8 cellular contexts compared by ENCODE assay signal in the genomic region with DNA sequence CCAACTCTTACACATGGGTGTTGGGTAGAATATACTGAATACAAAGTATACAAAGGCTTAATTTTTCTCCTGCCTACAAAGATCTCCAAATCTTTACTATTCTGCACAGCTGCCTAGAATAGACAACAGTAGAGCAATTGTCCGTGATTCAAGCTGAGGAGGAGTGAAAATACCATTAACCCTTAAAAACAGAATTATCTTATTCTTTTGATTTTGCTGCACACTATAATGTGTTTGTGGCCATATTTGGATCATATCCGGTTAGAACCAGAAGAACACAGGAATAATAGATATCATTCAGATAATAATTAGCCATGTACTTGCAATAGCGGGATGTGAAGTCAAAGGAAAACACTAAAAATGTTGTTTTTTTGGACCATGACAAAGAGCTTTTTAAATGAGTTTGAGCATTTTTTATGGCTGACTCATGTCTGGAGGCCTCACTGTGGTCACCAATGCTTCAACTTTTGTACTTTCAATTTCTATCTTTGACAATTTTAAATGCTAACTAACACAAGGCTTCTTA.
DNase-seq lines count a peak whose midpoint lies in the region; ATAC-seq and TF ChIP-seq lines count a peak whose summit lies in the region.

No MANE protein-coding gene starts in this region.

- H3K36me3 Mint-ChIP-seq in osteocyte (ENCODE audit: unreplicated experiment), result no peaks in the 10 kb centered on the region

- no peak overlapping the region for H3K4me3 ChIP-seq in astrocyte of the spinal cord (ENCODE audit: low read depth, low read length)

- no peaks in the 10 kb centered on the region for H3K27me3 Mint-ChIP-seq in osteocyte (ENCODE audit: unreplicated experiment)

- peak; percentile 95 for DNase-seq in astrocyte of the spinal cord (ENCODE audit: low read depth, low spot score)
- no peak for DNase-seq in osteocyte (ENCODE audit: extremely low spot score, unreplicated experiment)
- no peak for DNase-seq in OCI-M2 (lab: John Stamatoyannopoulos, UW; ENCODE audit: unreplicated experiment)
- DNase-seq in stimulated activated CD4-positive, alpha-beta T cell treated with anti-CD3 and anti-CD28 coated beads, Interleukin-2, amount 100 ng/mL, for 24 hours, result no peak
- no peak for DNase-seq in stimulated activated naive CD4-positive, alpha-beta T cell (lab: John Stamatoyannopoulos, UW)
- no peak for DNase-seq in GOT3 (lab: John Stamatoyannopoulos, UW)

- TF ChIP-seq CTCF in astrocyte of the spinal cord (IDR thresholded peaks at IDR 0.05; ENCODE audit: low read depth, low read length) (no peak), osteocyte (IDR thresholded peaks at IDR 0.05) (no peak)

- in situ Hi-C loops in astrocyte of the spinal cord (cut with HindIII; ENCODE audit: low sequenced_read_pairs), result no loop called here

- no peaks in the 10 kb centered on the region for H3K9me3 Mint-ChIP-seq in osteocyte (ENCODE audit: unreplicated experiment)

- peak; percentile 68 for ATAC-seq in GM19324 (IDR thresholded peaks at IDR 0.05; ENCODE audit: low FRiP score, unreplicated experiment)
- ATAC-seq in HG03097 (IDR thresholded peaks at IDR 0.05; ENCODE audit: low FRiP score, unreplicated experiment), result peak; percentile 72

- H3K27ac Mint-ChIP-seq in osteocyte (ENCODE audit: unreplicated experiment), result peak overlapping the region; percentile 84

- H3K4me1 Mint-ChIP-seq in osteocyte (ENCODE audit: unreplicated experiment), result peaks cover 44% of the 10 kb centered on the region

- peak overlapping the region; percentile 36 for H3K4me3 Mint-ChIP-seq in osteocyte (ENCODE audit: unreplicated experiment)
